Comparison of ENCODE assay signal across 17 cellular contexts in genomic region chr12:1838223-1838993, GRCh38. TPM values are rescaled to one million over a fixed set of nuclear protein-coding genes. Genes with fewer than 3 reads are reported as not detected.
DNase-seq lines count a peak whose midpoint lies in the region; TF ChIP-seq lines count a peak whose summit lies in the region.
"Had no signal": no experiment of that assay in that cellular context is flagged by ENCODE, and none has a peak within 500 bp of the region (broad histone marks: within the 10 kb centered on the region; RNA-seq: fewer than 3 reads in every experiment).

No MANE protein-coding gene starts in this region.

- 0 out of 2 replicates have a peak overlapping the region, but pooled peaks have one; percentile 37 for H3K4me2 ChIP-seq in SK-N-SH

- no peaks in the 10 kb centered on the region for H3F3A ChIP-seq in SK-N-SH (replicated peaks; ENCODE audit: insufficient read depth)

- TF ChIP-seq RAD21 in SK-N-SH (IDR thresholded peaks at IDR 0.05; ENCODE audit: low read length): no peak; the same call in 1 of the 2 replicates

- TF ChIP-seq EP300 in SK-N-SH (IDR thresholded peaks at IDR 0.05; ENCODE audit: borderline replicate concordance in 1 of 2, low read depth in 1 of 2, low read length in 1 of 2): no peak

- H3K4me3 ChIP-seq in SK-N-SH (ENCODE audit: low read depth in 2 of 2, low read length in 1 of 2): no peak overlapping the region; a peak in 1 of 4 replicates
- H3K4me3 ChIP-seq in foreskin fibroblast (ENCODE audit: low read depth in 1 of 2, low read length in 2 of 2): no peak overlapping the region
- H3K4me3 ChIP-seq: right lobe of liver had no signal

- H3K9ac ChIP-seq in SK-N-SH: no peak overlapping the region

- POLR2A ChIA-PET in SK-N-SH (lab: Yijun Ruan, JAX): interaction anchor here (0.9 to 1.3 kb wide), 2 partner anchors 41 to 101 kb away, joined by 3 to 7 read pairs; no protein-coding TSS in a partner anchor

- CTCF ChIA-PET in SK-N-SH (lab: Yijun Ruan, JAX): interaction anchor here (0.6 to 4.5 kb wide), 9 partner anchors 10 to 106 kb away, joined by 3 to 35 read pairs (median 5); partner anchors contain the start of gene LRTM2

- no peaks in the 10 kb centered on the region for H3K36me3 ChIP-seq in SK-N-SH (replicated peaks in 1 of 2; ENCODE audit: control insufficient read depth in 1 of 2, insufficient read depth in 2 of 2, low read length in 1 of 2)
- H3K36me3 ChIP-seq: right lobe of liver had no signal

- no peaks in the 10 kb centered on the region for H3K9me3 ChIP-seq in SK-N-SH
- H3K9me3 ChIP-seq: right lobe of liver had no signal

- TF ChIP-seq CTCF in SK-N-SH (IDR thresholded peaks at IDR 0.05): no peak
- TF ChIP-seq CTCF in foreskin fibroblast (IDR thresholded peaks at IDR 0.05; ENCODE audit: low read depth, low read length): no peak

- no peaks in the 10 kb centered on the region for H3K79me2 ChIP-seq in SK-N-SH (ENCODE audit: insufficient read depth)

- H3K27me3 ChIP-seq in SK-N-SH (ENCODE audit: insufficient read depth): no peaks in the 10 kb centered on the region
- H3K27me3 ChIP-seq: right lobe of liver had no signal

- no peaks in the 10 kb centered on the region for H3K9me2 ChIP-seq in SK-N-SH

- 39% methylated on average over 20 of the region's 25 CpGs for WGBS in SK-N-SH (ENCODE audit: low lambda C conversion rate)

- peak in 2 of 3 experiments; percentile 25 to 53 for DNase-seq in NCI-H1417 (lab: John Stamatoyannopoulos, UW)
- no peak for DNase-seq in NCI-H1417 treated with DMSO at 0.1 percent for 48 hours (lab: John Stamatoyannopoulos, UW)
- peak; percentile 85 for DNase-seq in SK-N-SH
- DNase-seq in left kidney (ENCODE audit: low read depth, low spot score): peak; percentile 52
- DNase-seq in superior temporal gyrus (ENCODE audit: extremely low spot score): peak; percentile 41
- DNase-seq in SW 1271 (lab: John Stamatoyannopoulos, UW): no peak
- DNase-seq in foreskin fibroblast: no peak
- no peak for DNase-seq in NOMO-1 treated with dmso at 0.1 percent for 144 hours (lab: John Stamatoyannopoulos, UW; ENCODE audit: unreplicated experiment)
- DNase-seq: activated CD8-positive, alpha-beta T cell treated with anti-CD3 and anti-CD28 coated beads for 36 hours; CD8-positive, alpha-beta T cell; effector memory CD4-positive, alpha-beta T cell; GF-D8; left ventricle myocardium superior; natural killer cell; NCI-H1105 treated with DMSO at 0.1 percent for 48 hours; stimulated activated naive B cell treated with anti-CD40 and anti-IgM and Interleukin-4, amounts not matched to agents 10 μg/mL and 1 μg/mL and 100 μg/mL, for 72 hours had no signal

- H3K4me1 ChIP-seq in SK-N-SH (ENCODE audit: control insufficient read depth in 1 of 2, insufficient read depth in 2 of 2, low read depth in 1 of 2, low read length in 1 of 2): peaks cover 4 to 65% of the 10 kb centered on the region in 2 experiments; a peak in 3 of 4 replicates
- H3K4me1 ChIP-seq: right lobe of liver had no signal

- peak overlapping the region in 1 of 2 experiments; percentile 98; a peak in 2 of 4 replicates for H3K27ac ChIP-seq in SK-N-SH (ENCODE audit: low read depth in 2 of 2, low read length in 1 of 2)
- H3K27ac ChIP-seq: right lobe of liver had no signal

- H4K20me1 ChIP-seq in SK-N-SH (ENCODE audit: insufficient read depth): no peaks in the 10 kb centered on the region

- H2AFZ ChIP-seq in SK-N-SH (ENCODE audit: low read depth): no peak overlapping the region

TF ChIP-seq in SK-N-SH, 30 proteins besides CTCF, POLR2A, EP300 and RAD21:
- TF ChIP-seq NRF1 (IDR thresholded peaks at IDR 0.05; ENCODE audit: low read depth, low read length): no peak
- TF ChIP-seq, protein P1, sequence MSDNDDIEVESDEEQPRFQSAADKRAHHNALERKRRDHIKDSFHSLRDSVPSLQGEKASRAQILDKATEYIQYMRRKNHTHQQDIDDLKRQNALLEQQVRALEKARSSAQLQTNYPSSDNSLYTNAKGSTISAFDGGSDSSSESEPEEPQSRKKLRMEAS (IDR thresholded peaks at IDR 0.05; ENCODE audit: low read depth): no peak
- TF ChIP-seq RCOR1 (IDR thresholded peaks at IDR 0.05; ENCODE audit: low read length): no peak
- no peak for TF ChIP-seq FOSL2 (IDR thresholded peaks at IDR 0.05; ENCODE audit: borderline replicate concordance, low read depth)
- no peak; the same call in 1 of the 2 replicates for TF ChIP-seq GATA2 (CRISPR knock-in tag; IDR thresholded peaks at IDR 0.05)
- TF ChIP-seq NFIC (IDR thresholded peaks at IDR 0.05; ENCODE audit: borderline replicate concordance): no peak
- TF ChIP-seq, protein P2, sequence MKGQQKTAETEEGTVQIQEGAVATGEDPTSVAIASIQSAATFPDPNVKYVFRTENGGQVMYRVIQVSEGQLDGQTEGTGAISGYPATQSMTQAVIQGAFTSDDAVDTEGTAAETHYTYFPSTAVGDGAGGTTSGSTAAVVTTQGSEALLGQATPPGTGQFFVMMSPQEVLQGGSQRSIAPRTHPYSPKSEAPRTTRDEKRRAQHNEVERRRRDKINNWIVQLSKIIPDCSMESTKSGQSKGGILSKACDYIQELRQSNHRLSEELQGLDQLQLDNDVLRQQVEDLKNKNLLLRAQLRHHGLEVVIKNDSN (IDR thresholded peaks at IDR 0.05; ENCODE audit: borderline replicate concordance, low read depth): no peak
- TF ChIP-seq, protein P3, sequence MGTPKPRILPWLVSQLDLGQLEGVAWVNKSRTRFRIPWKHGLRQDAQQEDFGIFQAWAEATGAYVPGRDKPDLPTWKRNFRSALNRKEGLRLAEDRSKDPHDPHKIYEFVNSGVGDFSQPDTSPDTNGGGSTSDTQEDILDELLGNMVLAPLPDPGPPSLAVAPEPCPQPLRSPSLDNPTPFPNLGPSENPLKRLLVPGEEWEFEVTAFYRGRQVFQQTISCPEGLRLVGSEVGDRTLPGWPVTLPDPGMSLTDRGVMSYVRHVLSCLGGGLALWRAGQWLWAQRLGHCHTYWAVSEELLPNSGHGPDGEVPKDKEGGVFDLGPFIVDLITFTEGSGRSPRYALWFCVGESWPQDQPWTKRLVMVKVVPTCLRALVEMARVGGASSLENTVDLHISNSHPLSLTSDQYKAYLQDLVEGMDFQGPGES (IDR thresholded peaks at IDR 0.05; ENCODE audit: low read depth, low read length): no peak

RNA-seq across cellular contexts. Expression of gene LRTM2, which starts 18.0 kb away (rescaled TPM):
- polyA plus RNA-seq in SK-N-SH (2012; rRNA removed): not detected in 2 replicates
- not detected in 2 replicates for polyA plus RNA-seq in SK-N-SH (2012; cell fraction: cytosol; rRNA removed)
- polyA plus RNA-seq in SK-N-SH (2012; cell fraction: nucleus; rRNA removed): 0.07 TPM in 1 of 2 replicates, not detected in the other

Comparison
In these comparisons a context has a peak if more than half of its experiments do, and no peak if none do; other contexts are left out.
1. DNase-seq: peak in NCI-H1417 (2 of 3), SK-N-SH (single experiment), left kidney (single experiment) and superior temporal gyrus (single experiment); none in NCI-H1417 treated with DMSO at 0.1 percent for 48 hours (single experiment), SW 1271 (0 of 2), foreskin fibroblast (0 of 2) and NOMO-1 treated with dmso at 0.1 percent for 144 hours (single experiment).